1 cellular context compared by ENCODE assay signal in the genomic region with DNA sequence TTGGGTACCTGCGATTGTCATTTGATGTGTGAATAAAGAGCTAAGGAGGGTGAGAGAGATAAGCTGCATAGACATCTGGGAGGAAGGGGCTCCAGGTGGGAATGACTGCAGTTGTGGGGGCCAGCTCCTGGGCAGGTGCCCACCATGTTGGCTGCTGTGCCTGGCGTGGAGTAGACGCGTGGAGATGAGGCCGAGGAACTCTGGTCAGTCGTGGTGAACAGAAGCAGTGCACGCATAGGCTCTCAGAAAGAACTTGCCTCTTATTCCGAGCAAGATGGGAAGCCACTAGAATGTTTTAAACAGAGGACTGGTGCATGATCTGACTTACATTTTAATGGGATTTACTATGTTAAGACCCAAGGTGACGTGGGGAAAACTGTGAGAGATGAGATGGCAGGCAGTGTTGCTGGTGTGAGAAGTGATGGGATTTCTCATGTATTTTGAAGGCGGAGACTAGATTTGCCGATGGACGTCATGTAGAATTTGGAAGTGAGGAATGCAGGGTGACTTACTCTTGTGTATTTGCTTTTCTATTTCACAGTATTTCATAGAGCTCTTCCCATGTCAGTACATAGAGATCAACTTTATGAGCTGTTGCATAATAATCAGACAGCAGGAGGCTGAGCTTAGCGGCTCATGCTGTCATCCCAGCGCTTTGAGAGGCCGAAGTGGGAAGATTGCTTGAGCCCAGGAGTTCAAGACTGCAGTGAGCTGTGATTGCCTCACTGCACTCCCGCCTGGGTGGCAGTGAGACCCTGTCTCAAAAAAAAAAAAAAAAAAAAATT.
A peak's percentile ranks its signal among the peaks of the same experiment; 100 is the strongest.
TF ChIP-seq lines count a peak whose summit lies in the region.

No MANE protein-coding gene starts in this region.

TF ChIP-seq in HEK293, 187 proteins besides CTCF, POLR2A, EP300 and RAD21 (continued from another document and continues in another):
- TF ChIP-seq ZNF366 (tag by site-specific recombination; conservative IDR thresholded peaks at IDR 0.05) (peak; percentile 61), PRDM2 (tag by site-specific recombination; IDR thresholded peaks at IDR 0.05; ENCODE audit: borderline replicate concordance) (no peak), FEZF1 (tag by site-specific recombination; IDR thresholded peaks at IDR 0.05) (no peak), ZNF843 (tag by site-specific recombination; IDR thresholded peaks at IDR 0.05) (peak; percentile 27; the same call in 1 of the 2 replicates), ZFP37 (tag by site-specific recombination; IDR thresholded peaks at IDR 0.05) (no peak), ZEB2 (tag by site-specific recombination; IDR thresholded peaks at IDR 0.05) (peak; percentile 96), PRDM1 (tag by site-specific recombination; IDR thresholded peaks at IDR 0.05) (peak; percentile 35; the same call in 1 of the 2 replicates), ZNF596 (tag by site-specific recombination; IDR thresholded peaks at IDR 0.05) (no peak), ZSCAN30 (tag by site-specific recombination; IDR thresholded peaks at IDR 0.05) (0 out of 2 replicates have a peak, but pooled peaks have one; percentile 18), ZNF354C (tag by site-specific recombination; IDR thresholded peaks at IDR 0.05; ENCODE audit: borderline replicate concordance, low read depth) (no peak), ZNF2 (tag by site-specific recombination; IDR thresholded peaks at IDR 0.05) (0 out of 2 replicates have a peak, but pooled peaks have one; percentile 46), ZNF416 (tag by site-specific recombination; IDR thresholded peaks at IDR 0.05) (no peak), ZNF423 (tag by site-specific recombination; IDR thresholded peaks at IDR 0.05) (0 out of 2 replicates have a peak, but pooled peaks have one; percentile 44), ZNF677 (tag by site-specific recombination; IDR thresholded peaks at IDR 0.05) (no peak), ZNF132 (tag by site-specific recombination; IDR thresholded peaks at IDR 0.05; ENCODE audit: borderline replicate concordance) (no peak), ZNF324 (tag by site-specific recombination; IDR thresholded peaks at IDR 0.05) (0 out of 2 replicates have a peak, but pooled peaks have one; percentile 64), ZNF133 (tag by site-specific recombination; IDR thresholded peaks at IDR 0.05) (no peak), ZFP69B (tag by site-specific recombination; IDR thresholded peaks at IDR 0.05) (peak; percentile 79), ZNF768 (tag by site-specific recombination; IDR thresholded peaks at IDR 0.05) (no peak), ZNF184 (tag by site-specific recombination; IDR thresholded peaks at IDR 0.05) (0 out of 2 replicates have a peak, but pooled peaks have one; percentile 38), GLIS1 (tag by site-specific recombination; IDR thresholded peaks at IDR 0.05) (peak; percentile 78), BCL11A (tag by site-specific recombination; IDR thresholded peaks at IDR 0.05; ENCODE audit: low read depth) (no peak), ZNF571 (tag by site-specific recombination; IDR thresholded peaks at IDR 0.05) (no peak), ZNF610 (tag by site-specific recombination; IDR thresholded peaks at IDR 0.05; ENCODE audit: borderline replicate concordance) (0 out of 2 replicates have a peak, but pooled peaks have one; percentile 60), ZNF692 (tag by site-specific recombination; IDR thresholded peaks at IDR 0.05) (peak; percentile 52), ZNF248 (tag by site-specific recombination; IDR thresholded peaks at IDR 0.05) (no peak), ZNF561 (tag by site-specific recombination; IDR thresholded peaks at IDR 0.05; ENCODE audit: borderline replicate concordance) (peak; percentile 61; the same call in 1 of the 2 replicates), ZNF391 (tag by site-specific recombination; IDR thresholded peaks at IDR 0.05; ENCODE audit: borderline replicate concordance, low read depth) (no peak), ZNF600 (tag by site-specific recombination; IDR thresholded peaks at IDR 0.05) (peak; percentile 71), SP7 (tag by site-specific recombination; IDR thresholded peaks at IDR 0.05) (peak; percentile 76), AEBP2 (tag by site-specific recombination; IDR thresholded peaks at IDR 0.05; ENCODE audit: borderline replicate concordance) (no peak), KLF16 (tag by site-specific recombination; IDR thresholded peaks at IDR 0.05) (no peak), KLF9 (tag by site-specific recombination; IDR thresholded peaks at IDR 0.05; ENCODE audit: low read depth) (no peak), IKZF3 (tag by site-specific recombination; IDR thresholded peaks at IDR 0.05) (peak; percentile 75), ZNF341 (tag by site-specific recombination; IDR thresholded peaks at IDR 0.05; ENCODE audit: low read depth) (0 out of 2 replicates have a peak, but pooled peaks have one; percentile 25), ZNF239 (tag by site-specific recombination; IDR thresholded peaks at IDR 0.05) (no peak), ZNF175 (tag by site-specific recombination; IDR thresholded peaks at IDR 0.05) (no peak), ZBTB6 (tag by site-specific recombination; IDR thresholded peaks at IDR 0.05) (peak; percentile 88), ZIC2 (tag by site-specific recombination; IDR thresholded peaks at IDR 0.05) (peak; percentile 94), ZNF223 (tag by site-specific recombination; IDR thresholded peaks at IDR 0.05) (no peak), PRDM10 (tag by site-specific recombination; IDR thresholded peaks at IDR 0.05) (peak; percentile 51; the same call in 1 of the 2 replicates), GFI1B (tag by site-specific recombination; IDR thresholded peaks at IDR 0.05) (no peak), TCF7L2 (IDR thresholded peaks at IDR 0.05; ENCODE audit: borderline replicate concordance, low read depth, low read length) (peak; percentile 30; the same call in 1 of the 2 replicates), ZNF660 (tag by site-specific recombination; IDR thresholded peaks at IDR 0.05) (peak; percentile 96), ZNF394 (tag by site-specific recombination; IDR thresholded peaks at IDR 0.05; ENCODE audit: borderline replicate concordance) (no peak), ZNF24 (tag by site-specific recombination; IDR thresholded peaks at IDR 0.05) (peak; percentile 62), ZBTB17 (tag by site-specific recombination; IDR thresholded peaks at IDR 0.05) (peak; percentile 79; the same call in 1 of the 2 replicates)
- TF ChIP-seq, protein P1, sequence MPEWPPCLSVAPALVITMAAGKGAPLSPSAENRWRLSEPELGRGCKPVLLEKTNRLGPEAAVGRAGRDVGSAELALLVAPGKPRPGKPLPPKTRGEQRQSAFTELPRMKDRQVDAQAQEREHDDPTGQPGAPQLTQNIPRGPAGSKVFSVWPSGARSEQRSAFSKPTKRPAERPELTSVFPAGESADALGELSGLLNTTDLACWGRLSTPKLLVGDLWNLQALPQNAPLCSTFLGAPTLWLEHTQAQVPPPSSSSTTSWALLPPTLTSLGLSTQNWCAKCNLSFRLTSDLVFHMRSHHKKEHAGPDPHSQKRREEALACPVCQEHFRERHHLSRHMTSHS (tag by site-specific recombination; IDR thresholded peaks at IDR 0.05), result no peak
